8 cellular contexts compared by ENCODE assay signal in the genomic region with DNA sequence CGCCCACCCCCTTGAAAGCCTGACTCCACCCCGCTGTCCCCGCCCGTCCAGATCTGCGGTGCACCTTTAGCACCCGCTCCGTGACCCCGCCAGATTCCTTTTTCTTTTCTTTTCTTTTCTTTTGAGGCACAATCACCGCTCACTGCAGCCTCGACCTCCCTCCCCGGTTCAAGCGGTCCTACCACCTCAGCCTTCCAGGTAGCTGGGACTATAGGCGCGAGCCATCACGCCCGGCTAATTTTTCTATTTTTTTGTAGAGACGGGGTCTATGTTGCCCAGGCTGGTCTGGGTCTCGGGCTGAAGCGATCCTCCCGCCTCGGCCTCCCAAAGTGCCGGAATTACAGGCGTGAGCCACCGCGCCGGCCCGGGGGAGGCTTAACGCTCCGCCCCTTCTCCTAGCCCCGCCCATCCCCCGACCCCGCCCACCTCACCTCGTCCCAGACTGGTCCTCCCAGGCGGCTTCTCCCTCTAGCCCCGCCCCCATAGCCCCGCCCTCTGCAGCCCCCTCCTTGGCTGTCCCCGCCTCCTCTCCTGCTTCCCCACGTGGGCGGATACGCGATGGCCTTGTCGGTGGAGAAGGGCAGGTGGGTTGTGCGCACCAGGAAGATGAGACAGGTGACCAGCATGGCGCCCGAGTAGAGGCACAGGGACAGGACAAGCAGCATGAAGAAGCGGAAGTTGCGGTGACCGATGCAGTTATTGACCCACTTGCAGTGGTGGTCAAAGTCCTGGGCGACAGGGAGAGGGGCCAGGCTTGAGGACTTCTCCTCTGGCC. TPM values are rescaled to one million over a fixed set of nuclear protein-coding genes. Genes with fewer than 3 reads are reported as not detected.
DNase-seq lines count a peak whose midpoint lies in the region; ATAC-seq and TF ChIP-seq lines count a peak whose summit lies in the region.

No MANE protein-coding gene starts in this region.

- CTCF ChIA-PET in CD4-positive, alpha-beta memory T cell (lab: Charles Lee; ENCODE audit: partially characterized antibody): interaction anchor here (1.8 to 3.2 kb wide), 3 partner anchors 12 to 135 kb away, joined by 4 to 14 read pairs (median 14); no protein-coding TSS in a partner anchor

- no peak overlapping the region for H3K27ac ChIP-seq in CD4-positive, alpha-beta memory T cell (ENCODE audit: low read depth, low read length)

- no peaks in the 10 kb centered on the region for H3K36me3 ChIP-seq in CD4-positive, alpha-beta memory T cell (ENCODE audit: insufficient read depth, low read length)

- H3K4me3 Mint-ChIP-seq in CD4-positive, alpha-beta memory T cell: peak overlapping the region; percentile 75 to 91 (median 87)
- peak overlapping the region; percentile 58 for H3K4me3 Mint-ChIP-seq in progenitor cell of endocrine pancreas (ENCODE audit: low read depth)

- intact Hi-C loops in CD4-positive, alpha-beta memory T cell (cut with micrococcal nuclease): no loop called here

- ATAC-seq in GM21825 (IDR thresholded peaks at IDR 0.05; ENCODE audit: unreplicated experiment) (no peak), HG03432 (IDR thresholded peaks at IDR 0.05; ENCODE audit: unreplicated experiment) (no peak)

- H3K36me3 Mint-ChIP-seq in CD4-positive, alpha-beta memory T cell: peaks cover 0 to 2% of the 10 kb centered on the region in 2 donors
- H3K36me3 Mint-ChIP-seq in progenitor cell of endocrine pancreas (ENCODE audit: insufficient read depth): no peaks in the 10 kb centered on the region

- H3K9me3 ChIP-seq in CD4-positive, alpha-beta memory T cell (ENCODE audit: control insufficient read depth in 1 of 2, low read length in 2 of 2): no peaks in the 10 kb centered on the region

- H3K27me3 ChIP-seq in CD4-positive, alpha-beta memory T cell (ENCODE audit: insufficient read depth, low read length): no peaks in the 10 kb centered on the region

- H3K27ac Mint-ChIP-seq in CD4-positive, alpha-beta memory T cell: peak overlapping the region in 6 of 7 donors; percentile 46 to 89 (median 83)
- no peak overlapping the region for H3K27ac Mint-ChIP-seq in progenitor cell of endocrine pancreas

- no peak for TF ChIP-seq CTCF in fibroblast of pulmonary artery (IDR thresholded peaks at IDR 0.05; ENCODE audit: low read length, missing control alignments)
- no peak for TF ChIP-seq CTCF in progenitor cell of endocrine pancreas (IDR thresholded peaks at IDR 0.05; ENCODE audit: unreplicated experiment)

- H3K4me1 Mint-ChIP-seq in CD4-positive, alpha-beta memory T cell: peaks cover 11 to 23% (median 12%) of the 10 kb centered on the region in 4 donors
- H3K4me1 Mint-ChIP-seq in progenitor cell of endocrine pancreas (ENCODE audit: low read depth): no peaks in the 10 kb centered on the region

- H3K27me3 Mint-ChIP-seq in CD4-positive, alpha-beta memory T cell: no peaks in the 10 kb centered on the region
- H3K27me3 Mint-ChIP-seq in progenitor cell of endocrine pancreas: peaks cover 43% of the 10 kb centered on the region

- no peaks in the 10 kb centered on the region for H3K9me3 Mint-ChIP-seq in CD4-positive, alpha-beta memory T cell
- H3K9me3 Mint-ChIP-seq in progenitor cell of endocrine pancreas (ENCODE audit: low read depth): peaks cover 3% of the 10 kb centered on the region

- POLR2A ChIA-PET in CD4-positive, alpha-beta memory T cell (lab: Charles Lee; ENCODE audit: partially characterized antibody): interaction anchor here (1.4 kb wide), 1 partner anchor 26 kb away, joined by 3 read pairs; no protein-coding TSS in a partner anchor

- peak; percentile 51 to 84 (median 57) for DNase-seq in CD4-positive, alpha-beta memory T cell
- DNase-seq in NCI-H146 treated with DMSO at 0.1 percent for 48 hours (lab: John Stamatoyannopoulos, UW; ENCODE audit: unreplicated experiment) (peak; percentile 73), activated T-cell treated with anti-CD3 and anti-CD28 coated beads for 24 hours (ENCODE audit: low read depth) (peak; percentile 36), fibroblast of pulmonary artery (ENCODE audit: low read depth) (no peak), progenitor cell of endocrine pancreas (ENCODE audit: low spot score, unreplicated experiment) (no peak), NCI-H526 treated with DMSO at 0.1 percent for 48 hours (lab: John Stamatoyannopoulos, UW) (no peak)

- H3K4me3 ChIP-seq in CD4-positive, alpha-beta memory T cell (ENCODE audit: low read length in 2 of 2): peak overlapping the region in 1 of 2 donors; percentile 51
- H3K4me3 ChIP-seq in fibroblast of pulmonary artery (replicated peaks; ENCODE audit: low read depth, low read length): peak overlapping the region; percentile 54

- peaks cover 11% of the 10 kb centered on the region for H3K4me1 ChIP-seq in CD4-positive, alpha-beta memory T cell (ENCODE audit: insufficient read depth, low read length)

RNA-seq across cellular contexts. Expression of gene ZDHHC19, which starts 3.2 kb away (rescaled TPM):
- total RNA-seq in CD4-positive, alpha-beta memory T cell: not detected
- polyA plus RNA-seq in CD4-positive, alpha-beta memory T cell: not detected
- total RNA-seq in progenitor cell of endocrine pancreas: not detected in 2 replicates

RNA-seq across cellular contexts. Expression of gene SLC51A, which starts 8.3 kb away (rescaled TPM):
- total RNA-seq in CD4-positive, alpha-beta memory T cell: not detected
- 1 to 10 TPM in 1 of 2 donors, not detected in 1; 2.7 TPM for polyA plus RNA-seq in CD4-positive, alpha-beta memory T cell
- 0.34 and 0.62 TPM in 2 replicates for total RNA-seq in progenitor cell of endocrine pancreas

Comparison
In these comparisons a context has a peak if more than half of its experiments do, and no peak if none do; other contexts are left out.
1. DNase-seq: peak in CD4-positive, alpha-beta memory T cell (5 of 5), NCI-H146 treated with DMSO at 0.1 percent for 48 hours (single experiment) and activated T-cell treated with anti-CD3 and anti-CD28 coated beads for 24 hours (single experiment); none in fibroblast of pulmonary artery (single experiment), progenitor cell of endocrine pancreas (single experiment) and NCI-H526 treated with DMSO at 0.1 percent for 48 hours (single experiment).